12 cellular contexts compared by ENCODE assay signal in the genomic region with DNA sequence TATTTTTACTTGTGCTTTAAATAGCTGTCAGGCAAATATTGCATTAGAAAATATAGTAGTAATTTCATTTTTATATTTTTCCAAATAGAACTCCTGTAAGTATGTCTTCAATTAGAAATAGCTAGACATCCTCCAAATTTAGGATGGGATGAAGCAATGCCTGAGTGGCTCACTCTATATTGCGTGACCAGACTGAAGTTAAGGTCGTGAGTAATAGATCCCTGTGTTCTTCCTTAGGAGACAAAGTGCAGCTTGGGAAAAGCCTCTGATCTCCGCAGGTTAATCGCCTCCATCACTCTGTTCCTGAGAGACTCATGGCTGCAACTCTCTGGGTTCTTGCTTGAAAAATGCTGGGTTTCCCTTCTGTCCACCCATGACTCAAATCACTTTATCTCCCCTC.
DNase-seq lines count a peak whose midpoint lies in the region; ATAC-seq and TF ChIP-seq lines count a peak whose summit lies in the region.
"Had no signal": no experiment of that assay in that cellular context is flagged by ENCODE, and none has a peak within 500 bp of the region (broad histone marks: within the 10 kb centered on the region; RNA-seq: fewer than 3 reads in every experiment).

No MANE protein-coding gene starts in this region.

- POLR2A ChIA-PET in IMR-90 (lab: Charles Lee; ENCODE audit: unreplicated experiment): no interaction called here

- CTCF ChIA-PET in IMR-90 (lab: Yijun Ruan, JAX): interaction anchor here (0.6 kb wide), 1 partner anchor 1303 kb away, joined by 4 read pairs; no protein-coding TSS in a partner anchor

- no peak overlapping the region for H3K4me2 ChIP-seq in IMR-90 (ENCODE audit: low read depth, low read length)
- H3K4me2 ChIP-seq: A549 had no signal

- H3K4ac ChIP-seq in IMR-90 (ENCODE audit: low read depth, low read length): no peak overlapping the region

- no peak overlapping the region for H3K56ac ChIP-seq in IMR-90 (ENCODE audit: extremely low read depth, insufficient read depth, low read length)

- ATAC-seq in IMR-90 (ENCODE audit: low read depth) (no peak), GM21515 (IDR thresholded peaks at IDR 0.05; ENCODE audit: unreplicated experiment) (no peak), GM18519 (IDR thresholded peaks at IDR 0.05; ENCODE audit: low FRiP score, unreplicated experiment) (no peak)
- ATAC-seq: A549, HCT116 had no signal

- 0 out of 3 replicates have a peak overlapping the region, but pooled peaks have one; percentile 50 for H2BK15ac ChIP-seq in IMR-90 (ENCODE audit: low read depth, low read length)

- H2BK20ac ChIP-seq in IMR-90 (ENCODE audit: low read depth, low read length): no peak overlapping the region

- H3K23ac ChIP-seq in IMR-90 (ENCODE audit: low read depth, low read length): no peak overlapping the region

- TF ChIP-seq CTCF in IMR-90 (conservative IDR thresholded peaks at IDR 0.05; ENCODE audit: low read depth, low read length): no peak

- H2AK5ac ChIP-seq in IMR-90 (ENCODE audit: low read depth, low read length): no peak overlapping the region; the same call in 1 of the 2 replicates

- H3K27ac ChIP-seq in IMR-90 (ENCODE audit: insufficient read depth, low read length): no peak overlapping the region
- H3K27ac ChIP-seq: A549 had no signal

- TF ChIP-seq RAD21 in IMR-90 (IDR thresholded peaks at IDR 0.05; ENCODE audit: low read length): no peak

- H3K4me1 ChIP-seq in IMR-90 (ENCODE audit: control insufficient read depth, insufficient read depth, low read length): peaks cover 3% of the 10 kb centered on the region
- H3K4me1 ChIP-seq: A549 had no signal

- H2BK120ac ChIP-seq in IMR-90 (ENCODE audit: low read depth, low read length): peak overlapping the region; percentile 43; the same call in 1 of the 2 replicates

- no peak for TF ChIP-seq POLR2A in IMR-90 (IDR thresholded peaks at IDR 0.05; ENCODE audit: low read depth, low read length)

- H3K79me1 ChIP-seq in IMR-90 (ENCODE audit: low read depth in 1 of 2, low read length in 2 of 2): no peaks in the 10 kb centered on the region

- 100% methylated on average over 2 of the region's 4 CpGs; no CpG with 5 or more reads in 1 of the 2 experiments for WGBS in IMR-90 (ENCODE audit: extremely low coverage in 2 of 2, insufficient read length in 1 of 2), 2 experiments

- in situ Hi-C loops in IMR-90 (cut with MboI; ENCODE audit: low sequenced_read_pairs): no loop called here

- H3K36me3 ChIP-seq in IMR-90 (ENCODE audit: control insufficient read depth, insufficient read depth, low read length): no peaks in the 10 kb centered on the region

- no peaks in the 10 kb centered on the region for H3K27me3 ChIP-seq in IMR-90 (ENCODE audit: control insufficient read depth, insufficient read depth, low read length)

- no peak overlapping the region for H3K18ac ChIP-seq in IMR-90 (ENCODE audit: low read depth, low read length)

- no peak overlapping the region for H4K8ac ChIP-seq in IMR-90 (ENCODE audit: low read depth in 2 of 2, low read length in 2 of 2)

- no peak overlapping the region for H2BK5ac ChIP-seq in IMR-90 (ENCODE audit: low read depth, low read length, poor library complexity, severe bottlenecking)

- dilution Hi-C loops in IMR-90 (cut with HindIII; ENCODE audit: low sequenced_read_pairs, unreplicated experiment): no loop called here

- H3K14ac ChIP-seq in IMR-90 (replicated peaks; ENCODE audit: low read depth, low read length): no peak overlapping the region

- H4K91ac ChIP-seq in IMR-90 (ENCODE audit: insufficient read depth, low read depth, low read length): no peak overlapping the region

- H3K4me3 ChIP-seq in IMR-90 (ENCODE audit: insufficient read depth, low read depth, low read length): no peak overlapping the region
- H3K4me3 ChIP-seq: A549 had no signal

- intact Hi-C loops in IMR-90 (cut with micrococcal nuclease): no loop called here

- H3K9me3 ChIP-seq in IMR-90 (ENCODE audit: control insufficient read depth, insufficient read depth, low read length): no peaks in the 10 kb centered on the region
- H3K9me3 ChIP-seq: A549 had no signal

- H2AK9ac ChIP-seq in IMR-90 (replicated peaks; ENCODE audit: low read depth, low read length, poor library complexity): no peak overlapping the region

- H4K5ac ChIP-seq in IMR-90 (ENCODE audit: low read depth, low read length): no peak overlapping the region

- no TSS peak for BruUV-seq in IMR-90 (replicated peaks; lab: Mats Ljungman, UMichigan)

- peak; percentile 43 for DNase-seq in AG20443 (ENCODE audit: low spot score)
- DNase-seq in IMR-90: peak; percentile 3
- peak; percentile 8 for DNase-seq in fibroblast of peridontal ligament (ENCODE audit: extremely low read depth)
- no peak for DNase-seq in Kasumi-1 (lab: John Stamatoyannopoulos, UW)
- DNase-seq: C1 segment of cervical spinal cord; CD4-positive, alpha-beta memory T cell; DMS79; KBM-7 had no signal

- H4K20me1 ChIP-seq in IMR-90 (ENCODE audit: insufficient read depth, low read length): no peaks in the 10 kb centered on the region

- no peaks in the 10 kb centered on the region for H3K9me1 ChIP-seq in IMR-90 (ENCODE audit: insufficient read depth, low read length)

- H2AFZ ChIP-seq in IMR-90 (replicated peaks; ENCODE audit: low read length, poor library complexity): peak overlapping the region; percentile 59

- H3K9ac ChIP-seq in IMR-90 (ENCODE audit: low read depth, low read length): no peak overlapping the region

TF ChIP-seq in IMR-90, 13 proteins besides CTCF, POLR2A, EP300 and RAD21:
- TF ChIP-seq SMC3 (IDR thresholded peaks at IDR 0.05; ENCODE audit: low read depth, low read length): no peak
- TF ChIP-seq MAZ (IDR thresholded peaks at IDR 0.05; ENCODE audit: borderline replicate concordance, low read depth, low read length): no peak
- TF ChIP-seq CEBPB (IDR thresholded peaks at IDR 0.05; ENCODE audit: low read depth, low read length): 0 out of 2 replicates have a peak, but pooled peaks have one; percentile 4

Comparison
In these comparisons a context has a peak if more than half of its experiments do, and no peak if none do; other contexts are left out.
1. DNase-seq: peak in AG20443 (single experiment), IMR-90 (single experiment) and fibroblast of peridontal ligament (single experiment); none in Kasumi-1 (0 of 2).